1 cellular context compared by ENCODE assay signal in the genomic region with DNA sequence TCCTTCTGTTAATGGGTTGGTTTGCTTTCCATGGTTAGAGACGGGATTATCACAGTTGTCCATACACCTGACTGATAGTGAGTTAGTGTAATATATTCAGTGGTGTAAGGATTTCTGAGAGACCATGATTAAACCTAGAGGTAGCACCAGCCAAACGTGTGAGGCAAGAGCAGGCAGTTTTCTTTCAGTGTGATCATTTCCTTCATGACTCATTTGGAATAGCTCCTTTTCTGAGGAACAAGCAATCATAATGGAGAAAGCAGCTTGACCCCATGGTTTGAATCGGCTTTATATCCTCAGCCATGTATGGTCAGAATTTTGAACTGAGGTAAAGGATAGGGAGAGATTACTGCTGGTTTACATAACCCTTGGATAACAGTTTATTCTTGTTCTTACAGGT.
TF ChIP-seq lines count a peak whose summit lies in the region.

No MANE protein-coding gene starts in this region.

TF ChIP-seq in GM23338, 12 proteins besides CTCF, POLR2A, EP300 and RAD21 (continued from another document):
- TF ChIP-seq, protein P1, sequence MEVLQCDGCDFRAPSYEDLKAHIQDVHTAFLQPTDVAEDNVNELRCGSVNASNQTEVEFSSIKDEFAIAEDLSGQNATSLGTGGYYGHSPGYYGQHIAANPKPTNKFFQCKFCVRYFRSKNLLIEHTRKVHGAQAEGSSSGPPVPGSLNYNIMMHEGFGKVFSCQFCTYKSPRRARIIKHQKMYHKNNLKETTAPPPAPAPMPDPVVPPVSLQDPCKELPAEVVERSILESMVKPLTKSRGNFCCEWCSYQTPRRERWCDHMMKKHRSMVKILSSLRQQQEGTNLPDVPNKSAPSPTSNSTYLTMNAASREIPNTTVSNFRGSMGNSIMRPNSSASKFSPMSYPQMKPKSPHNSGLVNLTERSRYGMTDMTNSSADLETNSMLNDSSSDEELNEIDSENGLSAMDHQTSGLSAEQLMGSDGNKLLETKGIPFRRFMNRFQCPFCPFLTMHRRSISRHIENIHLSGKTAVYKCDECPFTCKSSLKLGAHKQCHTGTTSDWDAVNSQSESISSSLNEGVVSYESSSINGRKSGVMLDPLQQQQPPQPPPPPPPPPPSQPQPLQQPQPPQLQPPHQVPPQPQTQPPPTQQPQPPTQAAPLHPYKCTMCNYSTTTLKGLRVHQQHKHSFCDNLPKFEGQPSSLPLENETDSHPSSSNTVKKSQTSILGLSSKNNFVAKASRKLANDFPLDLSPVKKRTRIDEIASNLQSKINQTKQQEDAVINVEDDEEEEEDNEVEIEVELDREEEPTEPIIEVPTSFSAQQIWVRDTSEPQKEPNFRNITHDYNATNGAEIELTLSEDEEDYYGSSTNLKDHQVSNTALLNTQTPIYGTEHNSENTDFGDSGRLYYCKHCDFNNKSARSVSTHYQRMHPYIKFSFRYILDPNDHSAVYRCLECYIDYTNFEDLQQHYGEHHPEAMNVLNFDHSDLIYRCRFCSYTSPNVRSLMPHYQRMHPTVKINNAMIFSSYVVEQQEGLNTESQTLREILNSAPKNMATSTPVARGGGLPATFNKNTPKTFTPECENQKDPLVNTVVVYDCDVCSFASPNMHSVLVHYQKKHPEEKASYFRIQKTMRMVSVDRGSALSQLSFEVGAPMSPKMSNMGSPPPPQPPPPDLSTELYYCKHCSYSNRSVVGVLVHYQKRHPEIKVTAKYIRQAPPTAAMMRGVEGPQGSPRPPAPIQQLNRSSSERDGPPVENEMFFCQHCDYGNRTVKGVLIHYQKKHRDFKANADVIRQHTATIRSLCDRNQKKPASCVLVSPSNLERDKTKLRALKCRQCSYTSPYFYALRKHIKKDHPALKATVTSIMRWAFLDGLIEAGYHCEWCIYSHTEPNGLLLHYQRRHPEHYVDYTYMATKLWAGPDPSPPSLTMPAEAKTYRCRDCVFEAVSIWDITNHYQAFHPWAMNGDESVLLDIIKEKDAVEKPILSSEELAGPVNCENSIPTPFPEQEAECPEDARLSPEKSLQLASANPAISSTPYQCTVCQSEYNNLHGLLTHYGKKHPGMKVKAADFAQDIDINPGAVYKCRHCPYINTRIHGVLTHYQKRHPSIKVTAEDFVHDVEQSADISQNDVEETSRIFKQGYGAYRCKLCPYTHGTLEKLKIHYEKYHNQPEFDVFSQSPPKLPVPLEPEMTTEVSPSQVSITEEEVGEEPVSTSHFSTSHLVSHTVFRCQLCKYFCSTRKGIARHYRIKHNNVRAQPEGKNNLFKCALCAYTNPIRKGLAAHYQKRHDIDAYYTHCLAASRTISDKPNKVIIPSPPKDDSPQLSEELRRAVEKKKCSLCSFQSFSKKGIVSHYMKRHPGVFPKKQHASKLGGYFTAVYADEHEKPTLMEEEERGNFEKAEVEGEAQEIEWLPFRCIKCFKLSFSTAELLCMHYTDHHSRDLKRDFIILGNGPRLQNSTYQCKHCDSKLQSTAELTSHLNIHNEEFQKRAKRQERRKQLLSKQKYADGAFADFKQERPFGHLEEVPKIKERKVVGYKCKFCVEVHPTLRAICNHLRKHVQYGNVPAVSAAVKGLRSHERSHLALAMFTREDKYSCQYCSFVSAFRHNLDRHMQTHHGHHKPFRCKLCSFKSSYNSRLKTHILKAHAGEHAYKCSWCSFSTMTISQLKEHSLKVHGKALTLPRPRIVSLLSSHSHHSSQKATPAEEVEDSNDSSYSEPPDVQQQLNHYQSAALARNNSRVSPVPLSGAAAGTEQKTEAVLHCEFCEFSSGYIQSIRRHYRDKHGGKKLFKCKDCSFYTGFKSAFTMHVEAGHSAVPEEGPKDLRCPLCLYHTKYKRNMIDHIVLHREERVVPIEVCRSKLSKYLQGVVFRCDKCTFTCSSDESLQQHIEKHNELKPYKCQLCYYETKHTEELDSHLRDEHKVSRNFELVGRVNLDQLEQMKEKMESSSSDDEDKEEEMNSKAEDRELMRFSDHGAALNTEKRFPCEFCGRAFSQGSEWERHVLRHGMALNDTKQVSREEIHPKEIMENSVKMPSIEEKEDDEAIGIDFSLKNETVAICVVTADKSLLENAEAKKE (CRISPR knock-in tag; IDR thresholded peaks at IDR 0.05), result no peak
- TF ChIP-seq POLR2AphosphoS5 (IDR thresholded peaks at IDR 0.05; ENCODE audit: low read depth) (no peak), NANOG (IDR thresholded peaks at IDR 0.05; ENCODE audit: borderline replicate concordance) (no peak), STAT1 (IDR thresholded peaks at IDR 0.05; ENCODE audit: unreplicated experiment) (no peak), ZNF331 (CRISPR knock-in tag; IDR thresholded peaks at IDR 0.05; ENCODE audit: low read depth) (no peak), EZH2phosphoT487 (IDR thresholded peaks at IDR 0.05; ENCODE audit: unreplicated experiment) (no peak), EZH2 (IDR thresholded peaks at IDR 0.05; ENCODE audit: low read depth, unreplicated experiment) (no peak)
- TF ChIP-seq, protein P2, sequence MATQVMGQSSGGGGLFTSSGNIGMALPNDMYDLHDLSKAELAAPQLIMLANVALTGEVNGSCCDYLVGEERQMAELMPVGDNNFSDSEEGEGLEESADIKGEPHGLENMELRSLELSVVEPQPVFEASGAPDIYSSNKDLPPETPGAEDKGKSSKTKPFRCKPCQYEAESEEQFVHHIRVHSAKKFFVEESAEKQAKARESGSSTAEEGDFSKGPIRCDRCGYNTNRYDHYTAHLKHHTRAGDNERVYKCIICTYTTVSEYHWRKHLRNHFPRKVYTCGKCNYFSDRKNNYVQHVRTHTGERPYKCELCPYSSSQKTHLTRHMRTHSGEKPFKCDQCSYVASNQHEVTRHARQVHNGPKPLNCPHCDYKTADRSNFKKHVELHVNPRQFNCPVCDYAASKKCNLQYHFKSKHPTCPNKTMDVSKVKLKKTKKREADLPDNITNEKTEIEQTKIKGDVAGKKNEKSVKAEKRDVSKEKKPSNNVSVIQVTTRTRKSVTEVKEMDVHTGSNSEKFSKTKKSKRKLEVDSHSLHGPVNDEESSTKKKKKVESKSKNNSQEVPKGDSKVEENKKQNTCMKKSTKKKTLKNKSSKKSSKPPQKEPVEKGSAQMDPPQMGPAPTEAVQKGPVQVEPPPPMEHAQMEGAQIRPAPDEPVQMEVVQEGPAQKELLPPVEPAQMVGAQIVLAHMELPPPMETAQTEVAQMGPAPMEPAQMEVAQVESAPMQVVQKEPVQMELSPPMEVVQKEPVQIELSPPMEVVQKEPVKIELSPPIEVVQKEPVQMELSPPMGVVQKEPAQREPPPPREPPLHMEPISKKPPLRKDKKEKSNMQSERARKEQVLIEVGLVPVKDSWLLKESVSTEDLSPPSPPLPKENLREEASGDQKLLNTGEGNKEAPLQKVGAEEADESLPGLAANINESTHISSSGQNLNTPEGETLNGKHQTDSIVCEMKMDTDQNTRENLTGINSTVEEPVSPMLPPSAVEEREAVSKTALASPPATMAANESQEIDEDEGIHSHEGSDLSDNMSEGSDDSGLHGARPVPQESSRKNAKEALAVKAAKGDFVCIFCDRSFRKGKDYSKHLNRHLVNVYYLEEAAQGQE (IDR thresholded peaks at IDR 0.05; ENCODE audit: unreplicated experiment), result no peak
